Comparison of ENCODE assay signal across 10 cellular contexts in the genomic region with DNA sequence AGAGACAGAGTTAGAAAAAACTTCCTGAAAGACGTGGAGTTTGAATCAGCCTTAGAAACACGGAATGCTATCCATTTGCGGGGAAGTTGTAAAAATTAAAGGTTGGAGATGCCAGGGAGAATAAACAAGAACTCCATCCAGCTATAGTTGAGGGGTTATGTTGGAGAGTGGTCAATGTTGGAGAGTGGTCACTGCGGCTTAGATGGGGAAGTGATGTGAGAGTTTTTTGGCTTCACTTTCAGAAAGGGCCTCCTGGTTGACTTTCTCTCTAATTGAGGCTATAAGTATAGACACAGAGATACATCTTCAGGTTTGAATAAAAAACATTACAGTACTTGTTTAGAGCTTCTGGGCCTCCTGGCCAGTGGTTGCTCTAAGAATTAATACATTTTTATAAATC. TPM values are rescaled to one million over a fixed set of nuclear protein-coding genes. Genes with fewer than 3 reads are reported as not detected.
DNase-seq lines count a peak whose midpoint lies in the region; ATAC-seq, FAIRE-seq and TF ChIP-seq lines count a peak whose summit lies in the region.
"Had no signal": no experiment of that assay in that cellular context is flagged by ENCODE, and none has a peak within 500 bp of the region (broad histone marks: within the 10 kb centered on the region; RNA-seq: fewer than 3 reads in every experiment).

No MANE protein-coding gene starts in this region.

- no peak for TF ChIP-seq POLR2A in uterus (IDR thresholded peaks at IDR 0.05)

- H3K27ac ChIP-seq in right cardiac atrium (ENCODE audit: low read length): no peak overlapping the region
- peak overlapping the region; percentile 88 to 89 for H3K27ac ChIP-seq in uterus
- no peak overlapping the region for H3K27ac ChIP-seq in small intestine (ENCODE audit: low read depth in 1 of 2, low read length in 1 of 2)

- ATAC-seq in right cardiac atrium: no peak
- ATAC-seq in Right ventricle myocardium inferior: no peak
- ATAC-seq in memory B cell (ENCODE audit: low read depth): no peak
- no peak for ATAC-seq in GM18867 (IDR thresholded peaks at IDR 0.05; ENCODE audit: unreplicated experiment)

- no peak for FAIRE-seq in small intestine (lab: Jason Lieb, UNC)

- H3K4me3 Mint-ChIP-seq in activated T-helper 1 cell treated with anti-CD3 and anti-CD28 coated beads, Interleukin-12 subunit alpha, Interleukin-12 subunit beta, Interleukin-2, Interleukin-4 antibody, amounts not matched to agents 30 ng/mL and 10 ng/mL and 1 ng/mL, durations not matched to agents 14 hours and 24 hours and 36 hours: peak overlapping the region; percentile 92
- peak overlapping the region; percentile 63 for H3K4me3 Mint-ChIP-seq in memory B cell

- H3K9me3 ChIP-seq in right cardiac atrium (ENCODE audit: control insufficient read depth, low read length) (no peaks in the 10 kb centered on the region), uterus (no peaks in the 10 kb centered on the region), small intestine (ENCODE audit: control insufficient read depth, low read depth) (no peaks in the 10 kb centered on the region)

- H3K4me1 ChIP-seq in right cardiac atrium (ENCODE audit: control insufficient read depth, insufficient read depth, low read length) (no peaks in the 10 kb centered on the region), uterus (no peaks in the 10 kb centered on the region), small intestine (ENCODE audit: control insufficient read depth in 2 of 2, insufficient read depth in 1 of 2, low read depth in 1 of 2, low read length in 1 of 2) (no peaks in the 10 kb centered on the region)

- H3K4me3 ChIP-seq in right cardiac atrium (ENCODE audit: low read length) (peak overlapping the region; percentile 70), uterus (no peak overlapping the region), small intestine (ENCODE audit: low read depth in 1 of 2, low read length in 2 of 2) (no peak overlapping the region)

- DNase-seq in right cardiac atrium: no peak
- DNase-seq in Right ventricle myocardium inferior (ENCODE audit: missing footprints): no peak
- no peak for DNase-seq in activated T-helper 1 cell treated with anti-CD3 and anti-CD28 coated beads, Interleukin-12 subunit alpha, Interleukin-12 subunit beta, Interleukin-2, Interleukin-4 antibody, amounts not matched to agents 30 ng/mL and 10 ng/mL and 1 ng/mL, durations not matched to agents 14 hours and 24 hours and 36 hours (ENCODE audit: low spot score)
- DNase-seq in memory B cell (ENCODE audit: low spot score in 2 of 2): no peak
- DNase-seq in uterus: no peak
- DNase-seq in small intestine: no peak
- DNase-seq in NCI-H69 (lab: John Stamatoyannopoulos, UW): no peak
- DNase-seq: NCI-H524 treated with DMSO at 0.1 percent for 48 hours had no signal

- no peak overlapping the region for H3K27ac Mint-ChIP-seq in activated T-helper 1 cell treated with anti-CD3 and anti-CD28 coated beads, Interleukin-12 subunit alpha, Interleukin-12 subunit beta, Interleukin-2, Interleukin-4 antibody, amounts not matched to agents 30 ng/mL and 10 ng/mL and 1 ng/mL, durations not matched to agents 14 hours and 24 hours and 36 hours
- H3K27ac Mint-ChIP-seq in memory B cell: no peak overlapping the region

- WGBS in right cardiac atrium: 58% methylated on average over 4 of the region's 4 CpGs
- 54 to 66% (median 55%) methylated on average over 4 of the region's 4 CpGs for WGBS in small intestine, 3 donors

- TF ChIP-seq CTCF in uterus (IDR thresholded peaks at IDR 0.05): no peak

- H3K27me3 ChIP-seq in right cardiac atrium (ENCODE audit: control insufficient read depth, insufficient read depth) (no peaks in the 10 kb centered on the region), uterus (no peaks in the 10 kb centered on the region), small intestine (ENCODE audit: control insufficient read depth in 2 of 2, insufficient read depth in 2 of 2, low read length in 2 of 2) (no peaks in the 10 kb centered on the region)
- H3K27me3 ChIP-seq: cardiac muscle cell had no signal

- peaks cover 4% of the 10 kb centered on the region for H3K36me3 Mint-ChIP-seq in activated T-helper 1 cell treated with anti-CD3 and anti-CD28 coated beads, Interleukin-12 subunit alpha, Interleukin-12 subunit beta, Interleukin-2, Interleukin-4 antibody, amounts not matched to agents 30 ng/mL and 10 ng/mL and 1 ng/mL, durations not matched to agents 14 hours and 24 hours and 36 hours (ENCODE audit: low read depth)
- H3K36me3 Mint-ChIP-seq in memory B cell: peaks cover 2% of the 10 kb centered on the region

- H3K4me1 Mint-ChIP-seq in activated T-helper 1 cell treated with anti-CD3 and anti-CD28 coated beads, Interleukin-12 subunit alpha, Interleukin-12 subunit beta, Interleukin-2, Interleukin-4 antibody, amounts not matched to agents 30 ng/mL and 10 ng/mL and 1 ng/mL, durations not matched to agents 14 hours and 24 hours and 36 hours (ENCODE audit: low read depth): peaks cover 16% of the 10 kb centered on the region
- peaks cover 5% of the 10 kb centered on the region for H3K4me1 Mint-ChIP-seq in memory B cell

- intact Hi-C loops in right cardiac atrium (cut with DNase I): no loop called here
- intact Hi-C loops in Right ventricle myocardium inferior (cut with DNase I): no loop called here
- intact Hi-C loops in activated T-helper 1 cell treated with anti-CD3 and anti-CD28 coated beads, Interleukin-12 subunit alpha, Interleukin-12 subunit beta, Interleukin-2, Interleukin-4 antibody, amounts not matched to agents 30 ng/mL and 10 ng/mL and 1 ng/mL, durations not matched to agents 14 hours and 24 hours and 36 hours (cut with micrococcal nuclease): loop anchor here (1.0 to 5.0 kb wide), 3 partner anchors 222 to 679 kb away; a partner anchor contains a TSS
- intact Hi-C loops in uterus (cut with DNase I; ENCODE audit: low total_unique reads): no loop called here

- H3K9me3 Mint-ChIP-seq in activated T-helper 1 cell treated with anti-CD3 and anti-CD28 coated beads, Interleukin-12 subunit alpha, Interleukin-12 subunit beta, Interleukin-2, Interleukin-4 antibody, amounts not matched to agents 30 ng/mL and 10 ng/mL and 1 ng/mL, durations not matched to agents 14 hours and 24 hours and 36 hours: no peaks in the 10 kb centered on the region
- H3K9me3 Mint-ChIP-seq in memory B cell: peaks cover 2% of the 10 kb centered on the region

- H3K27me3 Mint-ChIP-seq in activated T-helper 1 cell treated with anti-CD3 and anti-CD28 coated beads, Interleukin-12 subunit alpha, Interleukin-12 subunit beta, Interleukin-2, Interleukin-4 antibody, amounts not matched to agents 30 ng/mL and 10 ng/mL and 1 ng/mL, durations not matched to agents 14 hours and 24 hours and 36 hours (ENCODE audit: insufficient read depth): peaks cover 16% of the 10 kb centered on the region
- no peaks in the 10 kb centered on the region for H3K27me3 Mint-ChIP-seq in memory B cell

- H3K36me3 ChIP-seq in uterus (no peaks in the 10 kb centered on the region), small intestine (ENCODE audit: control insufficient read depth in 2 of 2, insufficient read depth in 2 of 2, low read length in 2 of 2) (no peaks in the 10 kb centered on the region)
- H3K36me3 ChIP-seq: cardiac muscle cell had no signal

RNA-seq across cellular contexts. Expression of a gene that starts 0.7 kb away (rescaled TPM):
- total RNA-seq in right cardiac atrium (1 to 10 TPM; 1.0 to 3.0 (median 1.8) TPM), Right ventricle myocardium inferior (0.22 TPM), uterus (1 to 10 TPM; 2.1 to 7.3 (median 5.0) TPM)
- polyA plus RNA-seq in right cardiac atrium (0.77 TPM), small intestine (under 1 TPM in 1 of 3 donors, not detected in 2; 0.42 TPM)
- total RNA-seq in activated T-helper 1 cell treated with anti-CD3 and anti-CD28 coated beads, Interleukin-12 subunit alpha, Interleukin-12 subunit beta, Interleukin-2, Interleukin-4 antibody, amounts not matched to agents 30 ng/mL and 10 ng/mL and 1 ng/mL, durations not matched to agents 14 hours and 24 hours and 36 hours: 0.60 and 0.96 TPM in 2 replicates

Comparison
In these comparisons a context has a peak if more than half of its experiments do, and no peak if none do; other contexts are left out.
1. H3K27ac ChIP-seq: peak in uterus (2 of 2); none in right cardiac atrium (single experiment) and small intestine (0 of 2).